Comparison of ENCODE assay signal across 22 cellular contexts in the genomic region with DNA sequence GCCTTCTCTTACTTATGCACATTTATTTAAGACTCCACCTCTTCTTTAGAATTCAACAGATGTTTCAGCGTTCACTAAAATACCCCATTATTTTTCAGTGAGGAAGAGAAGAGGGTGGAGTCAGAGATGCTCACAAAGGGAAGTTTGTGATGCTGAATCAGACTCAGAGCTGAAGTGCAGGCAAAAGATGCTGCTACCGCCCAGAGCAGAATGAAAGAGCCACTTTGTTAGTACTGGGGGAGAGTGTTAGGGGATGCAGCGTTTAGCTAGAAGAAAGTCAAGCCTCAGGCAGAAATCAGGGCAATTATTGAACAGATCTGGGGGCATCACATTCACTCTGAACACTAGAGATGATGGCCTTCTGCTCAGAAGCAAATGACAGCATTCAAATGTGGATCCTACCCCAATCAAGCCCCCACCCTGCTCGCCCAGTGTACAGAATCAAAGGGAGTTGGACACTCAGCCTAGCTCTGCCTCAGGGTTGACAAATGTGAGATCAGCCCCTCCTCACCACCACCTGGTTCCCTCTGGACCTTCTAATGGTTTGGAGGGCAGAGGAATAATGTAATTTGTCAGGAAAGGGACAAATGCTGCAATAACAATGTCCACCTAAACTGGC.
DNase-seq lines count a peak whose midpoint lies in the region; ATAC-seq and TF ChIP-seq lines count a peak whose summit lies in the region.
"Had no signal": no experiment of that assay in that cellular context is flagged by ENCODE, and none has a peak within 500 bp of the region (broad histone marks: within the 10 kb centered on the region; RNA-seq: fewer than 3 reads in every experiment).

No MANE protein-coding gene starts in this region.

- H3K27ac Mint-ChIP-seq in endodermal cell = no peak overlapping the region
- H3K27ac Mint-ChIP-seq in mesothelial cell of epicardium = peak overlapping the region; percentile 39
- H3K27ac Mint-ChIP-seq: activated T-cell treated with anti-CD3 and anti-CD28 coated beads, Interleukin-2, amount 50 U/mL, for 24 hours; CD4-positive, alpha-beta memory T cell; memory B cell; naive thymus-derived CD4-positive, alpha-beta T cell had no signal

- H3K27ac ChIP-seq in endodermal cell (ENCODE audit: low read depth, low read length) (peak overlapping the region; percentile 56), substantia nigra (ENCODE audit: low read depth, low read length, poor library complexity, severe bottlenecking) (peak overlapping the region; percentile 87)
- H3K27ac ChIP-seq: GM23248, pancreas, sigmoid colon, upper lobe of left lung had no signal

- H3K4me3 ChIP-seq in endodermal cell (ENCODE audit: low read length) = no peak overlapping the region
- H3K4me3 ChIP-seq: GM23248, pancreas, sigmoid colon, upper lobe of left lung had no signal

- no peaks in the 10 kb centered on the region for H3K4me1 ChIP-seq in endodermal cell (ENCODE audit: control insufficient read depth, insufficient read depth, low read length)
- H3K4me1 ChIP-seq: pancreas, sigmoid colon, upper lobe of left lung had no signal

- H3K36me3 ChIP-seq in endodermal cell (ENCODE audit: control insufficient read depth, insufficient read depth, low read length) = no peaks in the 10 kb centered on the region
- H3K36me3 ChIP-seq: pancreas, sigmoid colon, upper lobe of left lung had no signal

- WGBS in endodermal cell (ENCODE audit: insufficient coverage in 1 of 2, insufficient read length in 1 of 2), 2 experiments = 65 to 73% methylated on average over 2 to 4 of the region's 4 CpGs

- no peaks in the 10 kb centered on the region for H3K27me3 ChIP-seq in endodermal cell (ENCODE audit: control insufficient read depth, insufficient read depth, low read length, poor library complexity, severe bottlenecking)
- H3K27me3 ChIP-seq: pancreas, sigmoid colon, upper lobe of left lung had no signal

- H3K4me1 Mint-ChIP-seq in endodermal cell (peaks cover 6% of the 10 kb centered on the region), mesothelial cell of epicardium (peaks cover 62% of the 10 kb centered on the region)
- H3K4me1 Mint-ChIP-seq: memory B cell; naive thymus-derived CD4-positive, alpha-beta T cell had no signal

- no peaks in the 10 kb centered on the region for H3K9me3 Mint-ChIP-seq in endodermal cell
- no peaks in the 10 kb centered on the region for H3K9me3 Mint-ChIP-seq in mesothelial cell of epicardium
- H3K9me3 Mint-ChIP-seq: activated T-cell treated with anti-CD3 and anti-CD28 coated beads, Interleukin-2, amount 50 U/mL, for 24 hours; CD4-positive, alpha-beta memory T cell had no signal

- peak; percentile 26 for DNase-seq in NCI-H69 (lab: John Stamatoyannopoulos, UW)
- no peak for DNase-seq in endodermal cell
- no peak for DNase-seq in mesothelial cell of epicardium (ENCODE audit: low spot score in 2 of 2, unreplicated experiment in 2 of 2)
- peak in 40 of 49 donors; percentile 5 to 73 (median 41) for DNase-seq in substantia nigra (lab: John Stamatoyannopoulos, UW)
- no peak for DNase-seq in DMS 273 (lab: John Stamatoyannopoulos, UW; ENCODE audit: unreplicated experiment)
- no peak for DNase-seq in H4 (ENCODE audit: low spot score)
- DNase-seq: activated T-cell treated with anti-CD3 and anti-CD28 coated beads, Interleukin-2, amount 50 U/mL, for 24 hours; CD4-positive, alpha-beta memory T cell; DMS153; GM23248; naive thymus-derived CD4-positive, alpha-beta T cell; NCI-H1105; NCI-H2029; pancreas; SIG-M5; sigmoid colon; stimulated activated CD4-positive, alpha-beta T cell treated with anti-CD3 and anti-CD28 coated beads, Interleukin-15, amount 100 ng/mL, for 24 hours; upper lobe of left lung had no signal

- H3K27me3 Mint-ChIP-seq in endodermal cell (ENCODE audit: insufficient read depth) = peaks cover 7% of the 10 kb centered on the region
- H3K27me3 Mint-ChIP-seq in mesothelial cell of epicardium (ENCODE audit: low read depth) = no peaks in the 10 kb centered on the region
- H3K27me3 Mint-ChIP-seq: activated T-cell treated with anti-CD3 and anti-CD28 coated beads, Interleukin-2, amount 50 U/mL, for 24 hours; CD4-positive, alpha-beta memory T cell; memory B cell had no signal

- H3K9ac ChIP-seq in endodermal cell (ENCODE audit: extremely low read depth, low read length, poor library complexity, severe bottlenecking) = no peak overlapping the region
- H3K9ac ChIP-seq: GM23248 had no signal

- H3K36me3 Mint-ChIP-seq in endodermal cell (ENCODE audit: low read depth) (no peaks in the 10 kb centered on the region), mesothelial cell of epicardium (no peaks in the 10 kb centered on the region)
- H3K36me3 Mint-ChIP-seq: CD4-positive, alpha-beta memory T cell; memory B cell; naive thymus-derived CD4-positive, alpha-beta T cell had no signal

- no peaks in the 10 kb centered on the region for H3K9me3 ChIP-seq in endodermal cell (ENCODE audit: control insufficient read depth, low read length)
- H3K9me3 ChIP-seq: pancreas, sigmoid colon, upper lobe of left lung had no signal

- H3K4me3 Mint-ChIP-seq in endodermal cell (no peak overlapping the region), mesothelial cell of epicardium (no peak overlapping the region)
- H3K4me3 Mint-ChIP-seq: activated T-cell treated with anti-CD3 and anti-CD28 coated beads, Interleukin-2, amount 50 U/mL, for 24 hours; CD4-positive, alpha-beta memory T cell; memory B cell; naive thymus-derived CD4-positive, alpha-beta T cell had no signal

- ATAC-seq in GM21786 (IDR thresholded peaks at IDR 0.05; ENCODE audit: unreplicated experiment) = no peak
- no peak for ATAC-seq in GM21367 (IDR thresholded peaks at IDR 0.05; ENCODE audit: unreplicated experiment)
- ATAC-seq: activated CD4-positive, CD25-positive, alpha-beta regulatory T cell treated with anti-CD3 and anti-CD28 coated beads, Interleukin-2, amount 50 U/mL, for 24 hours; naive thymus-derived CD4-positive, alpha-beta T cell; pancreas had no signal

- no peak for TF ChIP-seq CTCF in endodermal cell (conservative IDR thresholded peaks at IDR 0.05)
- no peak for TF ChIP-seq CTCF in mesothelial cell of epicardium (IDR thresholded peaks at IDR 0.05; ENCODE audit: unreplicated experiment)

Comparison
In these comparisons a context has a peak if more than half of its experiments do, and no peak if none do; other contexts are left out.
1. DNase-seq: peak in NCI-H69 (single experiment) and substantia nigra (40 of 49); none in endodermal cell (single experiment), mesothelial cell of epicardium (0 of 2), DMS 273 (single experiment) and H4 (single experiment).